Comparison of ENCODE assay signal across 28 cellular contexts in genomic region chr11:9722023-9722422, GRCh38.
"Had no signal": no experiment of that assay in that cellular context is flagged by ENCODE, and none has a peak within 500 bp of the region (broad histone marks: within the 10 kb centered on the region; RNA-seq: fewer than 3 reads in every experiment).

No MANE protein-coding gene starts in this region.

- H3K27ac ChIP-seq: cardiac muscle cell, KMS-11, Peyer's patch, RWPE1, SJSA1 had no signal

- H3K4me2 ChIP-seq: KMS-11 had no signal

- ATAC-seq: activated CD4-positive, alpha-beta T cell treated with anti-CD3 and anti-CD28 coated beads for 36 hours; activated T-helper 17 cell treated with anti-CD3 and anti-CD28 coated beads, Interleukin-2, amount 50 U/mL, for 72 hours; SK-N-SH treated with all-trans-retinoic acid at 6 μM for 48 hours had no signal

- H3K36me3 ChIP-seq: cardiac muscle cell, Peyer's patch, SJSA1 had no signal

- H3K27me3 Mint-ChIP-seq: activated CD4-positive, alpha-beta memory T cell treated with anti-CD3 and anti-CD28 coated beads, Interleukin-2, amount 10 ng/mL, durations not matched to agents 7 days and 5 days; activated CD4-positive, alpha-beta T cell treated with anti-CD3 and anti-CD28 coated beads for 36 hours; activated naive CD8-positive, alpha-beta T cell; activated T-helper 17 cell treated with anti-CD3 and anti-CD28 coated beads, Interleukin-2, amount 50 U/mL, for 72 hours; brain had no signal

- H3K27ac Mint-ChIP-seq: activated CD4-positive, alpha-beta memory T cell treated with anti-CD3 and anti-CD28 coated beads, Interleukin-2, amount 10 ng/mL, durations not matched to agents 7 days and 5 days; activated CD4-positive, alpha-beta T cell treated with anti-CD3 and anti-CD28 coated beads for 36 hours; activated naive CD4-positive, alpha-beta T cell treated with anti-CD3 and anti-CD28 coated beads for 36 hours; activated naive CD8-positive, alpha-beta T cell; activated T-helper 17 cell treated with anti-CD3 and anti-CD28 coated beads, Interleukin-2, amount 50 U/mL, for 72 hours; brain had no signal

- DNase-seq: activated CD4-positive, alpha-beta memory T cell treated with anti-CD3 and anti-CD28 coated beads, Interleukin-2, amount 10 ng/mL, durations not matched to agents 7 days and 5 days; activated CD4-positive, alpha-beta T cell treated with anti-CD3 and anti-CD28 coated beads for 36 hours; activated CD4-positive, alpha-beta T cell treated with anti-CD3 and anti-CD28 coated beads, Interleukin-2, amount 50 U/mL, for 1 hour; activated gamma-delta T cell; activated naive CD4-positive, alpha-beta T cell treated with anti-CD3 and anti-CD28 coated beads for 36 hours; activated T-cell treated with anti-CD3 and anti-CD28 coated beads for 4 hours; activated T-cell treated with anti-CD3 and anti-CD28 coated beads, Interleukin-2, amount 50 U/mL, for 48 hours; amygdala; MM.1S; NCI-H1105 treated with DMSO at 0.1 percent for 48 hours; NCI-H1436 treated with DMSO at 0.1 percent for 48 hours; NCI-H187; NCI-H2081; NCI-H510A treated with DMSO at 0.1 percent for 48 hours; NCI-H69; NK-92 treated with Interleukin-12 subunit alpha and Interleukin-12 subunit beta, amount 100 ng/mL, for 24 hours; Peyer's patch; SHP77; T-helper 2 cell; T1000 had no signal

- H3K4me3 Mint-ChIP-seq: activated CD4-positive, alpha-beta memory T cell treated with anti-CD3 and anti-CD28 coated beads, Interleukin-2, amount 10 ng/mL, durations not matched to agents 7 days and 5 days; activated CD4-positive, alpha-beta T cell treated with anti-CD3 and anti-CD28 coated beads for 36 hours; activated naive CD4-positive, alpha-beta T cell treated with anti-CD3 and anti-CD28 coated beads for 36 hours; activated naive CD8-positive, alpha-beta T cell; activated T-helper 17 cell treated with anti-CD3 and anti-CD28 coated beads, Interleukin-2, amount 50 U/mL, for 72 hours; brain had no signal

- H3K27me3 ChIP-seq: cardiac muscle cell, Peyer's patch, SJSA1 had no signal

- H3K9me3 Mint-ChIP-seq: activated naive CD4-positive, alpha-beta T cell treated with anti-CD3 and anti-CD28 coated beads for 36 hours; activated T-helper 17 cell treated with anti-CD3 and anti-CD28 coated beads, Interleukin-2, amount 50 U/mL, for 72 hours; brain had no signal

- H3K9me3 ChIP-seq: Peyer's patch, SJSA1 had no signal

- H3K9ac ChIP-seq: KMS-11 had no signal

- H3K4me3 ChIP-seq: cardiac muscle cell, Peyer's patch, SJSA1 had no signal
